Comparison of ENCODE assay signal across 10 cellular contexts in genomic region chr3:49602877-49603411, GRCh38. TPM values are rescaled to one million over a fixed set of nuclear protein-coding genes. Genes with fewer than 3 reads are reported as not detected.
DNase-seq lines count a peak whose midpoint lies in the region; ATAC-seq and TF ChIP-seq lines count a peak whose summit lies in the region.
"Had no signal": no experiment of that assay in that cellular context is flagged by ENCODE, and none has a peak within 500 bp of the region (broad histone marks: within the 10 kb centered on the region; RNA-seq: fewer than 3 reads in every experiment).

No MANE protein-coding gene starts in this region.

- in situ Hi-C loops in G401 (cut with HindIII; ENCODE audit: low sequenced_read_pairs), result no loop called here

- H3K27ac ChIP-seq in cingulate gyrus (ENCODE audit: low read depth, low read length) (peak overlapping the region; percentile 50), tibial nerve (no peak overlapping the region)

- TF ChIP-seq EP300 in tibial nerve (IDR thresholded peaks at IDR 0.05), result no peak

- no peak overlapping the region for H3K4me3 ChIP-seq in tibial nerve

- WGBS in tibial nerve, 2 donors, result 87 to 89% methylated on average over 3 to 5 of the region's 5 CpGs

- H3K4me1 ChIP-seq in tibial nerve, result no peaks in the 10 kb centered on the region

- ATAC-seq in GM21825 (IDR thresholded peaks at IDR 0.05; ENCODE audit: unreplicated experiment) (no peak), HG03108 (IDR thresholded peaks at IDR 0.05; ENCODE audit: unreplicated experiment) (no peak)

- peak; percentile 64 for DNase-seq in G401 (ENCODE audit: low spot score)
- DNase-seq in activated CD4-positive, alpha-beta T cell treated with anti-CD3 and anti-CD28 coated beads, Interleukin-2, amount 50 U/mL, for 48 hours, result peak; percentile 50 to 58
- DNase-seq in stimulated activated CD4-positive, alpha-beta T cell treated with anti-CD3 and anti-CD28 coated beads, Interleukin-4, amount 100 ng/mL, for 1 hour, result peak; percentile 51
- no peak for DNase-seq in tibial nerve (ENCODE audit: low spot score in 2 of 2)
- no peak for DNase-seq in NCI-H2196 treated with DMSO at 0.1 percent for 48 hours (lab: John Stamatoyannopoulos, UW; ENCODE audit: unreplicated experiment)
- DNase-seq: islet precursor cell, NCI-H1105 treated with DMSO at 0.1 percent for 48 hours had no signal

- no peaks in the 10 kb centered on the region for H3K27me3 ChIP-seq in tibial nerve

- no peak for TF ChIP-seq POLR2A in tibial nerve (IDR thresholded peaks at IDR 0.05)

- no peaks in the 10 kb centered on the region for H3K36me3 ChIP-seq in tibial nerve

- no peaks in the 10 kb centered on the region for H3K9me3 ChIP-seq in tibial nerve

- TF ChIP-seq CTCF in tibial nerve (IDR thresholded peaks at IDR 0.05), result no peak

RNA-seq across cellular contexts. Expression of gene BSN, which starts 48.7 kb away (rescaled TPM):
- 0.24 and 0.31 TPM in 2 replicates for total RNA-seq in G401 (2014; rRNA removed; shearing (Covaris generic))
- 1 to 10 TPM in 2 of 4 donors, under 1 TPM in 2; 0.44 to 1.8 (median 0.92) TPM for total RNA-seq in tibial nerve

Comparison
In these comparisons a context has a peak if more than half of its experiments do, and no peak if none do; other contexts are left out.
1. DNase-seq: peak in G401 (single experiment), activated CD4-positive, alpha-beta T cell treated with anti-CD3 and anti-CD28 coated beads, Interleukin-2, amount 50 U/mL, for 48 hours (2 of 2) and stimulated activated CD4-positive, alpha-beta T cell treated with anti-CD3 and anti-CD28 coated beads, Interleukin-4, amount 100 ng/mL, for 1 hour (single experiment); none in tibial nerve (0 of 2) and NCI-H2196 treated with DMSO at 0.1 percent for 48 hours (single experiment).